Comparison of ENCODE assay signal across 12 cellular contexts in the genomic region with DNA sequence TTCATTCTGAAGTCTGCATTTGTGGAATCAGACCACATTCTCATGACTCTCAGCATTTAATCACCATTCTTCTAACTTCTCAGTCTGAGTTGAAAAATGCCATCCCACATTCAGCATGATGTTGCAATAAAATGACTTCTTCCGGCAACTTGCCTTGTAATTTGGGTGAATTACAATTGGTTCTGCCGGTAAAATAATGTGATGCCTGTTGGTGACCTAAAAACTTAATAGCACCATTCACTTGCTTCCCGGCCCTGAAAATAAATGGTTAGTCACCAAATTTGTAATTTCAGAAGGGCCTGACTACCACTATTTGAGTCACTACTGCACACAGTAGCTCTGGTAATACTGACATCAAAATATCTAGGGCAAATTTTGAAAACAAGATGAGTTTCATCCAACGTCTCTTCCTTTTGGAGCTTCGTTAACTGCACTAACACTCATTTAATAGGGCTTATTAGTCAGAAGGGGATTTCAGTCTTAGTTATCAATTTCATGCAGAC.
A peak's percentile ranks its signal among the peaks of the same experiment; 100 is the strongest.
DNase-seq lines count a peak whose midpoint lies in the region; ATAC-seq, FAIRE-seq and TF ChIP-seq lines count a peak whose summit lies in the region.
"Had no signal": no experiment of that assay in that cellular context is flagged by ENCODE, and none has a peak within 500 bp of the region (broad histone marks: within the 10 kb centered on the region; RNA-seq: fewer than 3 reads in every experiment).

No MANE protein-coding gene starts in this region.

- DNase-seq in Right ventricle myocardium inferior (ENCODE audit: missing footprints) (no peak), cardiac septum (ENCODE audit: low spot score) (no peak), RWPE1 (ENCODE audit: low spot score) (peak; percentile 7), fibroblast of pulmonary artery (ENCODE audit: low read depth) (peak; percentile 66), urothelium cell line (ENCODE audit: low spot score) (peak; percentile 6), GDM1 (lab: John Stamatoyannopoulos, UW) (no peak)
- DNase-seq: activated T-cell treated with anti-CD3 and anti-CD28 coated beads for 4 hours, glutamatergic neuron, NCI-H1105 treated with DMSO at 0.1 percent for 48 hours, upper lobe of right lung had no signal

- no peak for FAIRE-seq in urothelium cell line (lab: Jason Lieb, UNC)

- peak; percentile 39 for ATAC-seq in Right ventricle myocardium inferior
- ATAC-seq in HG03139 (IDR thresholded peaks at IDR 0.05; ENCODE audit: unreplicated experiment): no peak
- ATAC-seq in GM19324 (IDR thresholded peaks at IDR 0.05; ENCODE audit: low FRiP score, unreplicated experiment): no peak
- ATAC-seq: upper lobe of right lung had no signal

- CTCF ChIA-PET in RWPE1 (lab: Yijun Ruan, JAX): interaction anchor here (0.7 kb wide), 1 partner anchor 28 kb away, joined by 4 read pairs; no protein-coding TSS in a partner anchor

- intact Hi-C loops in Right ventricle myocardium inferior (cut with DNase I) (no loop called here), cardiac septum (cut with DNase I) (no loop called here)

- H3K27ac ChIP-seq in RWPE1: no peak overlapping the region
- H3K27ac ChIP-seq: upper lobe of right lung had no signal

- H3K4me3 ChIP-seq in fibroblast of pulmonary artery (replicated peaks; ENCODE audit: low read depth, low read length): no peak overlapping the region
- H3K4me3 ChIP-seq: upper lobe of right lung had no signal

- POLR2A ChIA-PET in RWPE1 (lab: Yijun Ruan, JAX; ENCODE audit: low non-redundant PET): no interaction called here

- TF ChIP-seq CTCF in RWPE1 (conservative IDR thresholded peaks at IDR 0.05; ENCODE audit: low read depth) (no peak), fibroblast of pulmonary artery (IDR thresholded peaks at IDR 0.05; ENCODE audit: low read length, missing control alignments) (no peak)

Comparison
In these comparisons a context has a peak if more than half of its experiments do, and no peak if none do; other contexts are left out.
1. DNase-seq: peak in RWPE1 (single experiment), fibroblast of pulmonary artery (single experiment) and urothelium cell line (single experiment); none in Right ventricle myocardium inferior (single experiment), cardiac septum (single experiment) and GDM1 (single experiment).